In genomic region chr10:80613466-80613865, GRCh38 we compare ENCODE assay signal across 15 cellular contexts.
DNase-seq lines count a peak whose midpoint lies in the region; ATAC-seq and TF ChIP-seq lines count a peak whose summit lies in the region.
"Had no signal": no experiment of that assay in that cellular context is flagged by ENCODE, and none has a peak within 500 bp of the region (broad histone marks: within the 10 kb centered on the region; RNA-seq: fewer than 3 reads in every experiment).

No MANE protein-coding gene starts in this region.

- H3K9me3 Mint-ChIP-seq in endodermal cell (no peaks in the 10 kb centered on the region), nephron progenitor cell (peaks cover 9% of the 10 kb centered on the region)

- TF ChIP-seq POLR2A in thyroid gland (IDR thresholded peaks at IDR 0.05) (no peak), suprapubic skin (IDR thresholded peaks at IDR 0.05) (no peak)

- H3K4me1 Mint-ChIP-seq in endodermal cell (no peaks in the 10 kb centered on the region), nephron progenitor cell (peaks cover 35% of the 10 kb centered on the region)

- 40 to 87% methylated on average over 1 to 5 of the region's 5 CpGs for WGBS in endodermal cell (ENCODE audit: insufficient coverage in 1 of 2, insufficient read length in 1 of 2), 2 experiments
- 86 to 93% methylated on average over 4 to 5 of the region's 5 CpGs for WGBS in thyroid gland, 2 donors
- 68% methylated on average over 3 of the region's 5 CpGs for WGBS in suprapubic skin

- H3K4me3 Mint-ChIP-seq in endodermal cell (no peak overlapping the region), nephron progenitor cell (no peak overlapping the region)
- H3K4me3 Mint-ChIP-seq: CD4-positive, CD25-positive, alpha-beta regulatory T cell had no signal

- TF ChIP-seq CTCF in endodermal cell (conservative IDR thresholded peaks at IDR 0.05): no peak
- no peak for TF ChIP-seq CTCF in nephron progenitor cell (IDR thresholded peaks at IDR 0.05)
- TF ChIP-seq CTCF in thyroid gland (IDR thresholded peaks at IDR 0.05): no peak
- no peak for TF ChIP-seq CTCF in suprapubic skin (IDR thresholded peaks at IDR 0.05)

- H3K27me3 ChIP-seq in endodermal cell (ENCODE audit: control insufficient read depth, insufficient read depth, low read length, poor library complexity, severe bottlenecking) (no peaks in the 10 kb centered on the region), thyroid gland (no peaks in the 10 kb centered on the region), suprapubic skin (no peaks in the 10 kb centered on the region)
- H3K27me3 ChIP-seq: BLaER1 treated with 17β-estradiol and CSF1 and Interleukin-3, amounts not matched to agents 10 nM and 100 nM had no signal

- no peaks in the 10 kb centered on the region for H3K9me3 ChIP-seq in endodermal cell (ENCODE audit: control insufficient read depth, low read length)
- no peaks in the 10 kb centered on the region for H3K9me3 ChIP-seq in thyroid gland
- no peaks in the 10 kb centered on the region for H3K9me3 ChIP-seq in suprapubic skin
- H3K9me3 ChIP-seq: HAP-1 had no signal

- H3K9ac ChIP-seq in endodermal cell (ENCODE audit: extremely low read depth, low read length, poor library complexity, severe bottlenecking): no peak overlapping the region
- H3K9ac ChIP-seq: BLaER1 treated with 17β-estradiol and CSF1 and Interleukin-3, amounts not matched to agents 10 nM and 100 nM had no signal

- H3K36me3 ChIP-seq in endodermal cell (ENCODE audit: control insufficient read depth, insufficient read depth, low read length) (no peaks in the 10 kb centered on the region), thyroid gland (no peaks in the 10 kb centered on the region), suprapubic skin (no peaks in the 10 kb centered on the region)
- H3K36me3 ChIP-seq: HAP-1 had no signal

- no peak for TF ChIP-seq RAD21 in Ishikawa (IDR thresholded peaks at IDR 0.05; ENCODE audit: low read depth)

- no peak overlapping the region for H3K4me3 ChIP-seq in endodermal cell (ENCODE audit: low read length)
- H3K4me3 ChIP-seq in thyroid gland (replicated peaks in 1 of 3): no peak overlapping the region
- H3K4me3 ChIP-seq in suprapubic skin: no peak overlapping the region
- H3K4me3 ChIP-seq: BLaER1 treated with 17β-estradiol and CSF1 and Interleukin-3, amounts not matched to agents 10 nM and 100 nM; GM12878; HAP-1 had no signal

- no peak for TF ChIP-seq EP300 in Ishikawa (IDR thresholded peaks at IDR 0.05; ENCODE audit: borderline replicate concordance)
- TF ChIP-seq EP300 in suprapubic skin (IDR thresholded peaks at IDR 0.05): no peak

- H3K27me3 Mint-ChIP-seq in endodermal cell (ENCODE audit: insufficient read depth): peaks cover 6% of the 10 kb centered on the region
- H3K27me3 Mint-ChIP-seq in nephron progenitor cell (ENCODE audit: low read depth, poor library complexity): peaks cover 1% of the 10 kb centered on the region

- H3K27ac ChIP-seq in endodermal cell (ENCODE audit: low read depth, low read length) (no peak overlapping the region), thyroid gland (peak overlapping the region; percentile 69 to 91 (median 88)), suprapubic skin (no peak overlapping the region)
- H3K27ac ChIP-seq: BLaER1 treated with 17β-estradiol and CSF1 and Interleukin-3, amounts not matched to agents 10 nM and 100 nM had no signal

- H3K4me1 ChIP-seq in endodermal cell (ENCODE audit: control insufficient read depth, insufficient read depth, low read length): no peaks in the 10 kb centered on the region
- peaks cover 37 to 44% of the 10 kb centered on the region in 2 donors for H3K4me1 ChIP-seq in thyroid gland
- H3K4me1 ChIP-seq in suprapubic skin: peaks cover 5% of the 10 kb centered on the region
- H3K4me1 ChIP-seq: HAP-1 had no signal

- intact Hi-C loops in thyroid gland (cut with DNase I): no loop called here

- H3K27ac Mint-ChIP-seq in endodermal cell (no peak overlapping the region), nephron progenitor cell (peak overlapping the region; percentile 78)

- H3K36me3 Mint-ChIP-seq in endodermal cell (ENCODE audit: low read depth): no peaks in the 10 kb centered on the region
- peaks cover 5% of the 10 kb centered on the region for H3K36me3 Mint-ChIP-seq in nephron progenitor cell (ENCODE audit: low read depth)
- H3K36me3 Mint-ChIP-seq: CD4-positive, CD25-positive, alpha-beta regulatory T cell had no signal

- ATAC-seq in HG03342 (IDR thresholded peaks at IDR 0.05; ENCODE audit: unreplicated experiment): no peak
- ATAC-seq: GM12878, HepG2 had no signal

- DNase-seq in endodermal cell (peak; percentile 17), nephron progenitor cell (no peak), thyroid gland (no peak), SIG-M5 (lab: John Stamatoyannopoulos, UW) (no peak), suprapubic skin (ENCODE audit: low spot score in 2 of 2) (no peak)
- DNase-seq: ACHN; CD4-positive, CD25-positive, alpha-beta regulatory T cell; DMS 273 treated with DMSO at 0.1 percent for 48 hours; GOT3 had no signal

TF ChIP-seq in Ishikawa, 13 proteins besides CTCF, POLR2A, EP300 and RAD21:
- TF ChIP-seq MAX (IDR thresholded peaks at IDR 0.05): no peak
- TF ChIP-seq USF1 (IDR thresholded peaks at IDR 0.05): 0 out of 2 replicates have a peak, but pooled peaks have one; percentile 11

Comparison
In these comparisons a context has a peak if more than half of its experiments do, and no peak if none do; other contexts are left out.
1. H3K27ac ChIP-seq: peak in thyroid gland (3 of 3); none in endodermal cell (single experiment) and suprapubic skin (single experiment).